26 cellular contexts compared by ENCODE assay signal in the genomic region with DNA sequence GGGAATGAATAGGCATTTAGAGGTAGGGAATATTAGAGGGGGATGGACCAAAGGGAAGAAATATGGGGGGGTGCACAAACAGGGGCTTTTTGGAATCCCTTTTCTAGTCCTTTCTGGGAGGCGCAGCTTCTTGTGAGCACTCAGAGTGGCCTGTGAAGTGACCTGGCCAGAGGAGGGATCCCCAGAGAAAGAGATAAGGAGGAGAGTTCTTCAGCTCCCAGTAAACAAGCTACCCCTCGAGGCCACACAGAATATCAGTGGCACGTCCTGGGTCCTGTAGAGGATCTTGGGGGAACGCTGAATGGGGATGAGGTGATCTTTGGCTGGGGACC. TPM values are rescaled to one million over a fixed set of nuclear protein-coding genes. Genes with fewer than 3 reads are reported as not detected.
"Had no signal": no experiment of that assay in that cellular context is flagged by ENCODE, and none has a peak within 500 bp of the region (broad histone marks: within the 10 kb centered on the region; RNA-seq: fewer than 3 reads in every experiment).

No MANE protein-coding gene starts in this region.

- DNase-seq: colonic mucosa; dermis blood vessel endothelial cell; foreskin fibroblast; gastrocnemius medialis; kidney; natural killer cell; occipital lobe; stimulated activated CD4-positive, alpha-beta T cell treated with anti-CD3 and anti-CD28 coated beads, Interleukin-12 subunit alpha, Interleukin-12 subunit beta, amount 100 ng/mL, for 4 hours; stimulated activated CD4-positive, alpha-beta T cell treated with anti-CD3 and anti-CD28 coated beads, Interleukin-1b, Interleukin-23, amount 100 ng/mL, for 48 hours; stimulated activated CD4-positive, alpha-beta T cell treated with anti-CD3 and anti-CD28 coated beads, Interleukin-4, amount 100 ng/mL, for 1 hour; stimulated activated CD8-positive, alpha-beta memory T cell treated with anti-CD3 and anti-CD28 coated beads, Interleukin-4, amount 100 ng/mL, for 48 hours; stimulated activated naive CD4-positive, alpha-beta T cell treated with Interleukin-2 at 50 U/mL for 16 hours; stomach; thyroid gland; trophoblast cell had no signal

- H3K4me3 Mint-ChIP-seq: memory B cell, natural killer cell had no signal

- ATAC-seq: esophagus mucosa, gastrocnemius medialis, left lobe of liver, natural killer cell, sciatic nerve had no signal

- H3K9me3 Mint-ChIP-seq: memory B cell, natural killer cell had no signal

- H3K27ac Mint-ChIP-seq: memory B cell, natural killer cell had no signal

- H3K4me1 Mint-ChIP-seq: natural killer cell had no signal

- H3K36me3 Mint-ChIP-seq: memory B cell, natural killer cell had no signal

RNA-seq across cellular contexts. Expression of a gene that starts 52.9 kb away (rescaled TPM):
- total RNA-seq: glomerular endothelial cell, mononuclear cell, prostate gland, right atrium auricular region, sciatic nerve, smooth muscle cell, stomach, thyroid gland, ureter, vagina had no signal
